1 cellular context compared by ENCODE assay signal in genomic region chrX:2401590-2402360, GRCh38.
TF ChIP-seq lines count a peak whose summit lies in the region.

No MANE protein-coding gene starts in this region.

TF ChIP-seq in HEK293, 187 proteins besides CTCF, POLR2A, EP300 and RAD21 (continued from another document):
- TF ChIP-seq ZNF184 (tag by site-specific recombination; IDR thresholded peaks at IDR 0.05) (0 out of 2 replicates have a peak, but pooled peaks have one; percentile 26), WT1 (tag by site-specific recombination; IDR thresholded peaks at IDR 0.05) (peak; percentile 69; the same call in 1 of the 2 replicates), ZNF830 (tag by site-specific recombination; IDR thresholded peaks at IDR 0.05; ENCODE audit: low read depth) (no peak), KLF17 (tag by site-specific recombination; IDR thresholded peaks at IDR 0.05) (peak; percentile 97), ZNF658 (tag by site-specific recombination; IDR thresholded peaks at IDR 0.05) (no peak), INSM2 (tag by site-specific recombination; IDR thresholded peaks at IDR 0.05) (peak; percentile 75), ZNF518A (tag by site-specific recombination; conservative IDR thresholded peaks at IDR 0.05; ENCODE audit: low read depth) (no peak), ZNF843 (tag by site-specific recombination; IDR thresholded peaks at IDR 0.05) (no peak), ZNF549 (tag by site-specific recombination; IDR thresholded peaks at IDR 0.05) (no peak), ZBTB8A (tag by site-specific recombination; IDR thresholded peaks at IDR 0.05) (0 out of 2 replicates have a peak, but pooled peaks have one; percentile 8)
- TF ChIP-seq, protein P1, sequence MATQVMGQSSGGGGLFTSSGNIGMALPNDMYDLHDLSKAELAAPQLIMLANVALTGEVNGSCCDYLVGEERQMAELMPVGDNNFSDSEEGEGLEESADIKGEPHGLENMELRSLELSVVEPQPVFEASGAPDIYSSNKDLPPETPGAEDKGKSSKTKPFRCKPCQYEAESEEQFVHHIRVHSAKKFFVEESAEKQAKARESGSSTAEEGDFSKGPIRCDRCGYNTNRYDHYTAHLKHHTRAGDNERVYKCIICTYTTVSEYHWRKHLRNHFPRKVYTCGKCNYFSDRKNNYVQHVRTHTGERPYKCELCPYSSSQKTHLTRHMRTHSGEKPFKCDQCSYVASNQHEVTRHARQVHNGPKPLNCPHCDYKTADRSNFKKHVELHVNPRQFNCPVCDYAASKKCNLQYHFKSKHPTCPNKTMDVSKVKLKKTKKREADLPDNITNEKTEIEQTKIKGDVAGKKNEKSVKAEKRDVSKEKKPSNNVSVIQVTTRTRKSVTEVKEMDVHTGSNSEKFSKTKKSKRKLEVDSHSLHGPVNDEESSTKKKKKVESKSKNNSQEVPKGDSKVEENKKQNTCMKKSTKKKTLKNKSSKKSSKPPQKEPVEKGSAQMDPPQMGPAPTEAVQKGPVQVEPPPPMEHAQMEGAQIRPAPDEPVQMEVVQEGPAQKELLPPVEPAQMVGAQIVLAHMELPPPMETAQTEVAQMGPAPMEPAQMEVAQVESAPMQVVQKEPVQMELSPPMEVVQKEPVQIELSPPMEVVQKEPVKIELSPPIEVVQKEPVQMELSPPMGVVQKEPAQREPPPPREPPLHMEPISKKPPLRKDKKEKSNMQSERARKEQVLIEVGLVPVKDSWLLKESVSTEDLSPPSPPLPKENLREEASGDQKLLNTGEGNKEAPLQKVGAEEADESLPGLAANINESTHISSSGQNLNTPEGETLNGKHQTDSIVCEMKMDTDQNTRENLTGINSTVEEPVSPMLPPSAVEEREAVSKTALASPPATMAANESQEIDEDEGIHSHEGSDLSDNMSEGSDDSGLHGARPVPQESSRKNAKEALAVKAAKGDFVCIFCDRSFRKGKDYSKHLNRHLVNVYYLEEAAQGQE (tag by site-specific recombination; IDR thresholded peaks at IDR 0.05): no peak
TF ChIP-seq in HEK293: peak in this region for 21.
